Comparison of ENCODE assay signal across 23 cellular contexts in the genomic region with DNA sequence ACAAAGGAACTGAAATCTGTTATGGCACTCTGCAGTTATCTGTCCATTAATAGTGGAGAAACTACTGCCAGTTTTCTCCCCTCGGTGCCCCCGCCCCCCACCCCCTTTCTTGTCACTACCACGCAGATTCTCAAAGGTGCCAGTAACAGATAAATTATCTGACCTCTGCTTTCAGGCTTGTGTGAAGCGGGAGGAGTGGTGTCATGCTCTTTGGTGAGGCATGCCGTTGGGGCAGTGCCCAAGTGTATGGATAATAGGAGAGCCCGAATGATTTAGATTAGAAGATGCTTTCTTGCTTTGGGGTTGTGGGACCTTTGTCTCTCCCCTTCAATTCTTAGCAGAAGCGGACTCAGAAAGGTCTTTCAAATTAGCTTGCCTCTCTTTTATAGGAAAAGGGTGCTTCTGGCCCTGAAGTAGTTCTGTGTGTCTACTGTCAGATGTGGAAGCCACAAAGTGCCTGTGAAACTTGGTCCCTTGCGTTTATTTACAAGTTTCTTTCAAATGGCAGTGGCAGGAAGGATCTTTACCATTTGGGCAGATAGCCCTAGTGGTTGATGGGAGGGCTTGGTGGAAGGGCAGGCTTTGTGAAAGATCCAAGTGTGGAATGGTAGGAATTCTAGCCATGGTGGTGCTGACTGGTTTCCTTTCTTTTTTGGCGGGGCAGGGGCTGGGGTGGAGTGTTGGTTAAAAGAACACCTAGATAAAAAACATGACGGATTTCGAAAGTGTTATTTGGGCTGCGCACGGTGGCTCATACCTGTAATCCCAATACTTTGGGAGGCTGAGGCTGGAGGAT. TPM values are rescaled to one million over a fixed set of nuclear protein-coding genes. Genes with fewer than 3 reads are reported as not detected.
DNase-seq lines count a peak whose midpoint lies in the region; ATAC-seq, FAIRE-seq and TF ChIP-seq lines count a peak whose summit lies in the region.
"Had no signal": no experiment of that assay in that cellular context is flagged by ENCODE, and none has a peak within 500 bp of the region (broad histone marks: within the 10 kb centered on the region; RNA-seq: fewer than 3 reads in every experiment).

No MANE protein-coding gene starts in this region.

- DNase-seq in GM23338 (ENCODE audit: low spot score) (peak; percentile 86), H1 (ENCODE audit: low read depth in 1 of 2, low spot score in 2 of 2) (no peak), mesendoderm (peak; percentile 91), NCI-H146 treated with DMSO at 0.1 percent for 48 hours (lab: John Stamatoyannopoulos, UW; ENCODE audit: unreplicated experiment) (no peak), caudate nucleus (lab: John Stamatoyannopoulos, UW) (no peak)
- DNase-seq: C1 segment of cervical spinal cord; CD8-positive, alpha-beta memory T cell; GM23248; NCI-H1930; NCI-H446; NCI-H526 treated with DMSO at 0.1 percent for 48 hours; NK-92 treated with Interleukin-12 subunit alpha and Interleukin-12 subunit beta, amount 100 ng/mL, for 24 hours; PC-3; SIG-M5; T-cell had no signal

- no peak overlapping the region for H3K23ac ChIP-seq in H1 (ENCODE audit: insufficient read length)
- H3K23ac ChIP-seq in mesendoderm (ENCODE audit: low read length): no peak overlapping the region

- H3K36me3 Mint-ChIP-seq in GM23338 (ENCODE audit: low read depth): no peaks in the 10 kb centered on the region
- H3K36me3 Mint-ChIP-seq: CD8-positive, alpha-beta memory T cell; T-cell had no signal

- H4K91ac ChIP-seq in H1 (replicated peaks; ENCODE audit: insufficient read length, low read length): no peak overlapping the region

- H3K4me1 ChIP-seq in GM23338 (ENCODE audit: insufficient read depth) (peaks cover 24% of the 10 kb centered on the region), Loucy (ENCODE audit: insufficient read depth, low read length, poor library complexity, severe bottlenecking) (peaks cover 45% of the 10 kb centered on the region), H1 (replicated peaks in 1 of 4; ENCODE audit: control insufficient read depth in 3 of 4, insufficient read depth in 4 of 4, low read length in 3 of 4) (peaks cover 0 to 5% (median 2%) of the 10 kb centered on the region in 4 experiments; a peak in 2 of 7 replicates), mesendoderm (ENCODE audit: control insufficient read depth, low read depth, low read length) (peaks cover 16% of the 10 kb centered on the region)

- H2BK5ac ChIP-seq in H1 (ENCODE audit: low read depth, low read length): no peak overlapping the region
- H2BK5ac ChIP-seq in mesendoderm (ENCODE audit: low read length): no peak overlapping the region

- H3K27me3 ChIP-seq in GM23338 (ENCODE audit: insufficient read depth) (peaks cover 100% of the 10 kb centered on the region), Loucy (ENCODE audit: insufficient read depth, low read length, poor library complexity, severe bottlenecking) (no peaks in the 10 kb centered on the region), H1 (replicated peaks in 1 of 4; ENCODE audit: control insufficient read depth in 3 of 4, extremely low read depth in 1 of 4, insufficient read depth in 3 of 4, low read length in 3 of 4) (peaks cover 30 to 83% (median 56%) of the 10 kb centered on the region in 4 experiments), mesendoderm (ENCODE audit: insufficient read depth, low read length, poor library complexity) (no peaks in the 10 kb centered on the region)

- H3K4me3 ChIP-seq in GM23338 (no peak overlapping the region), Loucy (ENCODE audit: low read length, poor library complexity, severe bottlenecking) (no peak overlapping the region), H1 (ENCODE audit: extremely low read depth in 1 of 4, insufficient read depth in 2 of 4, low read depth in 3 of 4, low read length in 4 of 4) (no peak overlapping the region), mesendoderm (ENCODE audit: low read length) (no peak overlapping the region)
- H3K4me3 ChIP-seq: GM23248, K562 had no signal

- H2AK5ac ChIP-seq in H1 (ENCODE audit: low read depth, low read length): no peak overlapping the region
- H2AK5ac ChIP-seq in mesendoderm (ENCODE audit: low read length): no peak overlapping the region

- H2BK120ac ChIP-seq in H1 (replicated peaks; ENCODE audit: low read depth, low read length) (no peak overlapping the region), mesendoderm (ENCODE audit: low read depth, low read length) (no peak overlapping the region)

- peaks cover 34% of the 10 kb centered on the region for H3K4me1 Mint-ChIP-seq in GM23338
- H3K4me1 Mint-ChIP-seq: CD8-positive, alpha-beta memory T cell; T-cell had no signal

- TF ChIP-seq RAD21 in H1 (IDR thresholded peaks at IDR 0.05 in 1 of 2, conservative IDR thresholded peaks at IDR 0.05 in 1 of 2; ENCODE audit: low read depth in 2 of 2, low read length in 2 of 2): no peak; a peak in 1 of 4 replicates

- no peaks in the 10 kb centered on the region for H3K9me2 ChIP-seq in GM23338 (ENCODE audit: insufficient read depth)
- no peaks in the 10 kb centered on the region for H3K9me2 ChIP-seq in Loucy (replicated peaks; ENCODE audit: low read depth, low read length)

- TF ChIP-seq EP300 in H1 (IDR thresholded peaks at IDR 0.05; ENCODE audit: borderline replicate concordance in 1 of 2, low read depth in 2 of 2, low read length in 2 of 2): no peak

- TF ChIP-seq POLR2A in H1 (IDR thresholded peaks at IDR 0.05; ENCODE audit: control extremely low read depth in 1 of 2, low read depth in 2 of 2, low read length in 2 of 2): no peak

- H3K56ac ChIP-seq in H1 (replicated peaks; ENCODE audit: insufficient read length, low read depth, low read length) (no peak overlapping the region), mesendoderm (ENCODE audit: low read length) (no peak overlapping the region)

- H3K14ac ChIP-seq in H1 (ENCODE audit: insufficient read length): no peak overlapping the region

- H3F3A ChIP-seq in GM23338 (replicated peaks; ENCODE audit: low read depth): no peaks in the 10 kb centered on the region
- H3F3A ChIP-seq in Loucy (ENCODE audit: low read depth): no peaks in the 10 kb centered on the region

- H2BK20ac ChIP-seq in H1 (ENCODE audit: low read length): no peak overlapping the region

- H3K27ac ChIP-seq in GM23338 (ENCODE audit: low read depth) (no peak overlapping the region), H1 (ENCODE audit: low read depth, low read length) (no peak overlapping the region), mesendoderm (ENCODE audit: low read depth, low read length) (no peak overlapping the region), caudate nucleus (ENCODE audit: low read depth, low read length) (no peak overlapping the region)
- H3K27ac ChIP-seq: GM23248, RWPE1 had no signal

- H3K36me3 ChIP-seq in GM23338 (ENCODE audit: insufficient read depth) (no peaks in the 10 kb centered on the region), Loucy (ENCODE audit: insufficient read depth, low read length) (no peaks in the 10 kb centered on the region), H1 (ENCODE audit: control insufficient read depth in 2 of 4, insufficient read depth in 4 of 4, low read length in 3 of 4) (no peaks in the 10 kb centered on the region), mesendoderm (ENCODE audit: control insufficient read depth, insufficient read depth, low read length) (no peaks in the 10 kb centered on the region)

- H3K9me3 Mint-ChIP-seq in GM23338: no peaks in the 10 kb centered on the region
- H3K9me3 Mint-ChIP-seq: CD8-positive, alpha-beta memory T cell; T-cell had no signal

- H3K4me2 ChIP-seq in GM23338 (peak overlapping the region; percentile 54; the same call in 1 of the 2 replicates), Loucy (ENCODE audit: low read depth, low read length, poor library complexity, severe bottlenecking) (peak overlapping the region; percentile 37), H1 (ENCODE audit: insufficient read depth in 1 of 2, low read depth in 2 of 2, low read length in 2 of 2) (peak overlapping the region in 1 of 2 experiments; percentile 37; a peak in 1 of 4 replicates), mesendoderm (ENCODE audit: low read length) (no peak overlapping the region)

- peak; percentile 13 for FAIRE-seq in H1 (lab: Jason Lieb, UNC)
- FAIRE-seq: D721Med, G401.6, K562 had no signal

- H3K9ac ChIP-seq in Loucy (ENCODE audit: low read depth, low read length, poor library complexity, severe bottlenecking) (no peak overlapping the region), H1 (replicated peaks in 1 of 4; ENCODE audit: extremely low read depth in 1 of 4, low read depth in 3 of 4, low read length in 3 of 4) (no peak overlapping the region), mesendoderm (ENCODE audit: low read length) (no peak overlapping the region)
- H3K9ac ChIP-seq: GM23248 had no signal

- POLR2A ChIA-PET in H1 (lab: Charles Lee; ENCODE audit: partially characterized antibody): no interaction called here

- no peak overlapping the region; the same call in 1 of the 2 replicates for H2BK12ac ChIP-seq in H1 (ENCODE audit: low read depth, low read length)

- CTCF ChIA-PET in H1 (lab: Charles Lee; ENCODE audit: partially characterized antibody): interaction anchor here (1.1 kb wide), 1 partner anchor 314 kb away, joined by 3 read pairs; no protein-coding TSS in a partner anchor

- no peak overlapping the region for H3K18ac ChIP-seq in H1 (ENCODE audit: extremely low read depth, low read length)
- H3K18ac ChIP-seq in mesendoderm (ENCODE audit: low read length): peak overlapping the region; percentile 77

- H3K79me2 ChIP-seq in GM23338 (replicated peaks; ENCODE audit: insufficient read depth) (peaks cover 7% of the 10 kb centered on the region), Loucy (ENCODE audit: insufficient read depth, low read length) (peaks cover 99% of the 10 kb centered on the region), H1 (ENCODE audit: control insufficient read depth in 1 of 2, insufficient read depth in 2 of 2, low read length in 2 of 2) (no peaks in the 10 kb centered on the region), mesendoderm (ENCODE audit: control insufficient read depth, insufficient read depth, low read length) (no peaks in the 10 kb centered on the region)

- no peak overlapping the region for H3K4me3 Mint-ChIP-seq in GM23338
- H3K4me3 Mint-ChIP-seq: CD8-positive, alpha-beta memory T cell; T-cell had no signal

- H2BK15ac ChIP-seq in H1 (ENCODE audit: low read length) (no peak overlapping the region), mesendoderm (replicated peaks; ENCODE audit: low read depth) (no peak overlapping the region)

- TF ChIP-seq CTCF in GM23338 (conservative IDR thresholded peaks at IDR 0.05; ENCODE audit: low read depth in 2 of 2) (no peak), Loucy (conservative IDR thresholded peaks at IDR 0.05; ENCODE audit: low read length) (no peak), H1 (IDR thresholded peaks at IDR 0.05; ENCODE audit: control extremely low read depth in 1 of 3, insufficient read depth in 1 of 3, low read depth in 1 of 3, low read length in 3 of 3) (no peak)

- no peak overlapping the region for H2AFZ ChIP-seq in GM23338
- no peak overlapping the region for H2AFZ ChIP-seq in Loucy (ENCODE audit: low read length)
- H2AFZ ChIP-seq in H1 (ENCODE audit: low read length): no peak overlapping the region
- H2AFZ ChIP-seq: GM23248 had no signal

- H4K20me1 ChIP-seq in GM23338 (replicated peaks; ENCODE audit: insufficient read depth) (peaks cover 29% of the 10 kb centered on the region), Loucy (ENCODE audit: insufficient read depth, low read length, poor library complexity, severe bottlenecking) (peaks cover 37% of the 10 kb centered on the region), H1 (replicated peaks in 1 of 2; ENCODE audit: control insufficient read depth in 1 of 2, insufficient read depth in 2 of 2, low read length in 2 of 2) (peaks cover 8 to 14% of the 10 kb centered on the region in 2 experiments)

- H3K4ac ChIP-seq in H1 (replicated peaks; ENCODE audit: insufficient read length, low read depth, low read length) (no peak overlapping the region), mesendoderm (ENCODE audit: low read depth, low read length) (peak overlapping the region; percentile 74)

- ATAC-seq in GM23338: peak; percentile 79
- ATAC-seq in GM19397 (IDR thresholded peaks at IDR 0.05; ENCODE audit: unreplicated experiment): no peak
- no peak for ATAC-seq in GM18867 (IDR thresholded peaks at IDR 0.05; ENCODE audit: unreplicated experiment)
- ATAC-seq: K562, PC-3, SK-N-SH treated with all-trans-retinoic acid at 6 μM for 48 hours, T-cell had no signal

- H3K27ac Mint-ChIP-seq in GM23338: no peak overlapping the region
- H3K27ac Mint-ChIP-seq: CD8-positive, alpha-beta memory T cell; T-cell had no signal

- H3K9me3 ChIP-seq in Loucy (ENCODE audit: insufficient read depth, low read depth, low read length) (no peaks in the 10 kb centered on the region), H1 (ENCODE audit: insufficient read depth in 2 of 2, low read depth in 1 of 2, low read length in 1 of 2) (no peaks in the 10 kb centered on the region)

- H3K23me2 ChIP-seq in H1 (ENCODE audit: low read depth, low read length): no peaks in the 10 kb centered on the region

- H4K5ac ChIP-seq in H1 (ENCODE audit: insufficient read length, low read depth, low read length): no peak overlapping the region
- H4K5ac ChIP-seq in mesendoderm (ENCODE audit: low read length): no peak overlapping the region

- peaks cover 60% of the 10 kb centered on the region for H3K27me3 Mint-ChIP-seq in GM23338 (ENCODE audit: insufficient read depth, low read depth, poor library complexity)

- WGBS in H1 (ENCODE audit: extremely low coverage in 1 of 2, insufficient coverage in 1 of 2, insufficient read length in 1 of 2, insufficient replicate concordance in 2 of 2, low coverage in 1 of 2, low lambda C conversion rate in 2 of 2, missing lambda C conversion rate in 1 of 2), 2 experiments: 66% methylated on average over 11 of the region's 13 CpGs; no CpG with 5 or more reads in 1 of the 2 experiments
- WGBS in mesendoderm (ENCODE audit: extremely low coverage, insufficient coverage, low lambda C conversion rate): no CpG with 5 or more reads among the region's 13 CpGs

- H3K79me1 ChIP-seq in H1 (ENCODE audit: low read depth, low read length) (no peaks in the 10 kb centered on the region; the same call in 1 of the 2 replicates), mesendoderm (ENCODE audit: low read length) (peaks cover 4% of the 10 kb centered on the region)

- H4K8ac ChIP-seq in H1 (ENCODE audit: extremely low read depth, insufficient read depth, low read length) (no peak overlapping the region), mesendoderm (ENCODE audit: low read depth, low read length) (no peak overlapping the region)

RNA-seq across cellular contexts. Expression of gene AUTS2, which starts 26.8 kb away (rescaled TPM):
- total RNA-seq in GM23338 (2014; rRNA removed; shearing (Covaris generic)): 57.1 and 91.0 TPM in 2 replicates
- 32.0 and 36.6 TPM in 2 replicates for polyA plus RNA-seq in GM23338 (2016; fragmentation: Nextera tagmentation; extraction: Ambion mirVana)
- total RNA-seq in H1 (2021; fragmentation: NEBNext Ultra II Directional; extraction: Animal tissue kit (Norgen Biotek cat#: 25700)): 95.3 and 101 TPM in 2 replicates
- 25.9 and 44.3 TPM in 2 replicates for polyA plus RNA-seq in H1 (2011; rRNA removed)
- 27.8 TPM for polyA plus RNA-seq in H1 (2011; cell fraction: cytosol; rRNA removed)
- polyA plus RNA-seq in H1 (2011; cell fraction: nucleus; rRNA removed): 132 TPM
- 77.3 to 113 TPM (median 88.3 TPM) in 4 replicates for polyA plus RNA-seq in H1 (2012, experiment 1 of 2)
- 20.6 TPM for polyA plus RNA-seq in H1 (2012, experiment 2 of 2)
- 47.8 TPM for polyA plus RNA-seq in H1 (2013, experiment 1 of 2)
- polyA plus RNA-seq in H1 (2013, experiment 2 of 2): 42.8 TPM
- polyA minus RNA-seq in H1 (2011; rRNA and poly(A)+ RNA removed): 71.0 and 86.4 TPM in 2 replicates
- 92.1 TPM for polyA minus RNA-seq in H1 (2011; cell fraction: cytosol; rRNA and poly(A)+ RNA removed)
- 279 TPM for polyA minus RNA-seq in H1 (2011; cell fraction: nucleus; rRNA and poly(A)+ RNA removed)
- 36.3 TPM for polyA plus RNA-seq in mesendoderm (2013, experiment 1 of 2)
- polyA plus RNA-seq in mesendoderm (2013, experiment 2 of 2): 35.5 TPM
- total RNA-seq: PC-3 had no signal
- polyA plus RNA-seq: K562 had no signal

Comparison
In these comparisons a context has a peak if more than half of its experiments do, and no peak if none do; other contexts are left out.
1. DNase-seq: peak in GM23338 (single experiment) and mesendoderm (single experiment); none in H1 (0 of 2), NCI-H146 treated with DMSO at 0.1 percent for 48 hours (single experiment) and caudate nucleus (0 of 61).